Comparison of ENCODE assay signal across 7 cellular contexts in the genomic region with DNA sequence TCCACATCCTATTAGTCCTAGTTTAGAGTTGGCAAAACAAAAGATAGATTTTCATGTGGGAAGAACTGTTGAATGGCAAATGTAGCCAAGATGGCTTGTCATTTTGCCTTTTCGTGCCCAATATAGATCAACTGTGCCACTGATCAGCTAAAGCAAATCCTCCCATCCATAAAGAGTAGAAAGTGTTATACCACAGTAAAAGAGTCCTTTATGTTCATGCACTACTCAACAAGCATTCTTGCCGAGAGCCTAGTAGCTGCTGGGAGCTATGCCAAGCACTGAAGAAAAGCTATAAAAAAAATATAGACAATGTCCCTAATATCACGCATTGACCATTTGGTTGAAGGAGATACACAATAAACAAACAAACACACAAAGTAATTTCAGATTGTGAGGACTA.
"Had no signal": no experiment of that assay in that cellular context is flagged by ENCODE, and none has a peak within 500 bp of the region (broad histone marks: within the 10 kb centered on the region; RNA-seq: fewer than 3 reads in every experiment).

No MANE protein-coding gene starts in this region.

- DNase-seq: GM23248, GOT3, H7, HFFc6, IMR-90 had no signal

- ATAC-seq: HCT116, K562 had no signal
